Comparison of ENCODE assay signal across 1 cellular context in the genomic region with DNA sequence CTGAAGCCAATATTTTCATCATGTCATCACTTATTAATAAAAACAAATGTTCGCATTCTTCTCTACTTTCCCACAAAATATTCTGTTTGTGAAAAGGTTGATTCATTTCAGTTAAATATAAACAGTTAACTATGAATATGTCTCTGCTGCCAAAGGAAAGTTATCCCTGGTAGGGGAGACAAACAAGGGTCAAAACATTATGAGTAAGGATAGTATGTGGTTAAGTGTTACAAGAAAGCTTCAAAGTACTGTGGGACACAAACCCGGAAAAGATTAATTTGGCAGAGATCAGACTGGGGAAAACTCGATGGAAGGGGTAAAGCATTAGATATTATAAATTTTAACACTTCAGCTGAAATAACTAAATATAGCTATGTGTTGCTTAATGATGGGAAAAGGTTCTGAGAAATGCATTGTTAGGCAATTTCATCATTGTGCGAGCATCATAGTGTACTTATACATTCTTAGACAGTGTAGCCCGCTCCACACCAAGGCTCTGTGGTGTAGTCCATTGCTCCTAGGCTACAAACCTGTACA.
TF ChIP-seq lines count a peak whose summit lies in the region.

No MANE protein-coding gene starts in this region.

TF ChIP-seq in K562, 482 proteins besides CTCF, POLR2A, EP300 and RAD21 (continued from another document):
- TF ChIP-seq RAD51 (IDR thresholded peaks at IDR 0.05; ENCODE audit: borderline replicate concordance, low read depth): no peak
